Comparison of ENCODE assay signal across 21 cellular contexts in genomic region chr1:172663726-172664125, GRCh38. TPM values are rescaled to one million over a fixed set of nuclear protein-coding genes. Genes with fewer than 3 reads are reported as not detected.
DNase-seq lines count a peak whose midpoint lies in the region; ATAC-seq and TF ChIP-seq lines count a peak whose summit lies in the region.
"Had no signal": no experiment of that assay in that cellular context is flagged by ENCODE, and none has a peak within 500 bp of the region (broad histone marks: within the 10 kb centered on the region; RNA-seq: fewer than 3 reads in every experiment).

No MANE protein-coding gene starts in this region.

- H2BK5ac ChIP-seq in mesenchymal stem cell (ENCODE audit: low read depth, low read length, poor library complexity, severe bottlenecking) = no peak overlapping the region

- no peak overlapping the region for H2BK120ac ChIP-seq in mesenchymal stem cell (ENCODE audit: low read depth, low read length)

- H3K18ac ChIP-seq in mesenchymal stem cell (ENCODE audit: low read depth in 1 of 2, low read length in 2 of 2) = no peak overlapping the region

- H3K9ac ChIP-seq in HCT116 (ENCODE audit: low read length) = no peak overlapping the region
- H3K9ac ChIP-seq in mesenchymal stem cell (ENCODE audit: low read length) = no peak overlapping the region
- H3K9ac ChIP-seq: parathyroid adenoma had no signal

- TF ChIP-seq CTCF in HCT116 (IDR thresholded peaks at IDR 0.05 in 2 of 3, conservative IDR thresholded peaks at IDR 0.05 in 1 of 3; ENCODE audit: borderline replicate concordance in 1 of 3, insufficient read depth in 1 of 3, low read depth in 2 of 3, low read length in 2 of 3) = no peak

- H2AFZ ChIP-seq in HCT116 (ENCODE audit: low read depth, low read length, poor library complexity, severe bottlenecking) (no peak overlapping the region), mesenchymal stem cell (ENCODE audit: low read depth, low read length) (no peak overlapping the region)
- H2AFZ ChIP-seq: parathyroid adenoma had no signal

- no peaks in the 10 kb centered on the region for H3K9me2 ChIP-seq in HCT116 (ENCODE audit: insufficient read depth)

- DNase-seq in activated CD4-positive, alpha-beta T cell treated with anti-CD3 and anti-CD28 coated beads for 36 hours = no peak
- no peak for DNase-seq in activated CD4-positive, alpha-beta T cell treated with anti-CD3 and anti-CD28 coated beads for 1 hour
- DNase-seq in HCT116 (ENCODE audit: low read depth, low spot score) (no peak), mesenchymal stem cell (no peak), NCI-H2196 treated with DMSO at 0.1 percent for 48 hours (lab: John Stamatoyannopoulos, UW; ENCODE audit: unreplicated experiment) (no peak), NCI-H526 (lab: John Stamatoyannopoulos, UW) (no peak)
- no peak for DNase-seq in activated T-helper 2 cell treated with anti-CD3 and anti-CD28 coated beads, Interferon-gamma antibody, Interleukin-2, Interleukin-4, amounts not matched to agents 10 μg/mL and 5 μg/mL and 100 μg/mL, durations not matched to agents 14 hours and 24 hours and 36 hours (ENCODE audit: low spot score)
- DNase-seq: anterior cingulate cortex, DND-41, MV-4-11, NCI-H748 treated with DMSO at 0.1 percent for 48 hours, upper lobe of left lung had no signal

- H3K36me3 ChIP-seq in HCT116 (ENCODE audit: control insufficient read depth in 1 of 2, insufficient read depth in 2 of 2, low read length in 2 of 2) (no peaks in the 10 kb centered on the region), mesenchymal stem cell (ENCODE audit: control insufficient read depth in 1 of 2, insufficient read depth in 2 of 2, low read depth in 1 of 2, low read length in 2 of 2) (no peaks in the 10 kb centered on the region)
- H3K36me3 ChIP-seq: upper lobe of left lung had no signal

- CTCF ChIA-PET in activated CD4-positive, alpha-beta T cell treated with anti-CD3 and anti-CD28 coated beads for 36 hours (lab: Charles Lee) = interaction anchor here (0.9 to 1.4 kb wide), 6 partner anchors 14 to 61 kb away, joined by 3 read pairs; no protein-coding TSS in a partner anchor
- CTCF ChIA-PET in HCT116 (lab: Charles Lee) = no interaction called here

- no peak overlapping the region for H2BK15ac ChIP-seq in mesenchymal stem cell (ENCODE audit: low read depth, poor library complexity, severe bottlenecking)

- H3K36me3 Mint-ChIP-seq in activated CD4-positive, alpha-beta T cell treated with anti-CD3 and anti-CD28 coated beads for 36 hours (ENCODE audit: low read depth) = peaks cover 63% of the 10 kb centered on the region
- peaks cover 92% of the 10 kb centered on the region for H3K36me3 Mint-ChIP-seq in activated T-helper 2 cell treated with anti-CD3 and anti-CD28 coated beads, Interferon-gamma antibody, Interleukin-2, Interleukin-4, amounts not matched to agents 10 μg/mL and 5 μg/mL and 100 μg/mL, durations not matched to agents 14 hours and 24 hours and 36 hours (ENCODE audit: low read depth)
- H3K36me3 Mint-ChIP-seq: WTC11 had no signal

- RAD21 ChIA-PET in HCT116 (lab: Charles Lee; ENCODE audit: low non-redundant PET in 1 of 2, low total read pairs in 2 of 2, uncharacterized antibody in 2 of 2, unreplicated experiment in 2 of 2) = no interaction called here

- H3K4me2 ChIP-seq in HCT116 (ENCODE audit: low read length) (no peak overlapping the region), mesenchymal stem cell (ENCODE audit: low read length, poor library complexity, severe bottlenecking) (no peak overlapping the region)

- H3K23ac ChIP-seq in mesenchymal stem cell (ENCODE audit: low read length in 2 of 2) = no peak overlapping the region

- peaks cover 76% of the 10 kb centered on the region for H3K4me1 Mint-ChIP-seq in activated CD4-positive, alpha-beta T cell treated with anti-CD3 and anti-CD28 coated beads for 36 hours
- peaks cover 76% of the 10 kb centered on the region for H3K4me1 Mint-ChIP-seq in activated T-helper 2 cell treated with anti-CD3 and anti-CD28 coated beads, Interferon-gamma antibody, Interleukin-2, Interleukin-4, amounts not matched to agents 10 μg/mL and 5 μg/mL and 100 μg/mL, durations not matched to agents 14 hours and 24 hours and 36 hours (ENCODE audit: low read depth)
- H3K4me1 Mint-ChIP-seq: WTC11 had no signal

- H4K8ac ChIP-seq in mesenchymal stem cell (ENCODE audit: low read length) = no peak overlapping the region

- H2BK12ac ChIP-seq in mesenchymal stem cell (ENCODE audit: low read length in 2 of 2) = no peak overlapping the region

- peaks cover 0 to 5% of the 10 kb centered on the region in 2 experiments; a peak in 2 of 4 replicates for H3K4me1 ChIP-seq in HCT116 (ENCODE audit: control insufficient read depth in 1 of 2, insufficient read depth in 2 of 2, low read length in 2 of 2)
- no peaks in the 10 kb centered on the region for H3K4me1 ChIP-seq in mesenchymal stem cell (ENCODE audit: control insufficient read depth, insufficient read depth, low read depth, low read length)
- H3K4me1 ChIP-seq: parathyroid adenoma had no signal

- no peaks in the 10 kb centered on the region for H3K79me1 ChIP-seq in mesenchymal stem cell (replicated peaks; ENCODE audit: low read length, poor library complexity, severe bottlenecking)

- intact Hi-C loops in activated CD4-positive, alpha-beta T cell treated with anti-CD3 and anti-CD28 coated beads for 36 hours (cut with DNase I, micrococcal nuclease) = loop anchor here (2.0 to 10.0 kb wide), 6 partner anchors 35 to 305 kb away; partner anchors contain the start of gene SUCO (in 2 of the 2)
- intact Hi-C loops in HCT116 (cut with micrococcal nuclease) = no loop called here
- intact Hi-C loops in activated T-helper 2 cell treated with anti-CD3 and anti-CD28 coated beads, Interferon-gamma antibody, Interleukin-2, Interleukin-4, amounts not matched to agents 10 μg/mL and 5 μg/mL and 100 μg/mL, durations not matched to agents 14 hours and 24 hours and 36 hours (cut with micrococcal nuclease) = loop anchor here (2.0 to 10.0 kb wide), 4 partner anchors 55 to 1201 kb away; partner anchors contain the start of genes GAS5, SUCO and ZBTB37

- H3K14ac ChIP-seq in mesenchymal stem cell (ENCODE audit: low read length in 2 of 2) = no peak overlapping the region

- H3K79me2 ChIP-seq in HCT116 (ENCODE audit: insufficient read depth, low read length) = no peaks in the 10 kb centered on the region
- H3K79me2 ChIP-seq: parathyroid adenoma had no signal

- H2AK5ac ChIP-seq in mesenchymal stem cell (ENCODE audit: low read length, severe bottlenecking) = peak overlapping the region; percentile 13

- no peaks in the 10 kb centered on the region for H4K20me1 ChIP-seq in HCT116 (ENCODE audit: insufficient read depth)

- peak overlapping the region; percentile 57 for H3K27ac Mint-ChIP-seq in activated CD4-positive, alpha-beta T cell treated with anti-CD3 and anti-CD28 coated beads for 36 hours
- peak overlapping the region; percentile 94 for H3K27ac Mint-ChIP-seq in activated T-helper 2 cell treated with anti-CD3 and anti-CD28 coated beads, Interferon-gamma antibody, Interleukin-2, Interleukin-4, amounts not matched to agents 10 μg/mL and 5 μg/mL and 100 μg/mL, durations not matched to agents 14 hours and 24 hours and 36 hours
- H3K27ac Mint-ChIP-seq: WTC11 had no signal

- no peaks in the 10 kb centered on the region for H3K27me3 ChIP-seq in HCT116 (ENCODE audit: insufficient read depth, low read length)
- no peaks in the 10 kb centered on the region for H3K27me3 ChIP-seq in mesenchymal stem cell (ENCODE audit: control insufficient read depth in 1 of 2, insufficient read depth in 1 of 2, low read length in 2 of 2)
- H3K27me3 ChIP-seq: upper lobe of left lung had no signal

- no peak overlapping the region for H4K91ac ChIP-seq in mesenchymal stem cell (ENCODE audit: low read length)

- no peaks in the 10 kb centered on the region for H3K9me3 ChIP-seq in HCT116 (ENCODE audit: control insufficient read depth in 1 of 2, insufficient read depth in 1 of 2, low read depth in 1 of 2, low read length in 2 of 2)
- H3K9me3 ChIP-seq in mesenchymal stem cell (ENCODE audit: control insufficient read depth, low read length) = no peaks in the 10 kb centered on the region
- H3K9me3 ChIP-seq: upper lobe of left lung had no signal

- BruUV-seq in HCT116 (replicated peaks; lab: Mats Ljungman, UMichigan) = no TSS peak

- H3K4me3 ChIP-seq in HCT116 (replicated peaks in 1 of 2; ENCODE audit: low read depth in 1 of 2, low read length in 2 of 2) (no peak overlapping the region), mesenchymal stem cell (ENCODE audit: insufficient read depth in 1 of 2, low read depth in 1 of 2, low read length in 2 of 2) (no peak overlapping the region)
- H3K4me3 ChIP-seq: coronary artery, upper lobe of left lung had no signal

- H3K27ac ChIP-seq in HCT116 (ENCODE audit: low read depth, low read length) = no peak overlapping the region
- H3K27ac ChIP-seq in mesenchymal stem cell (ENCODE audit: low read length, poor library complexity, severe bottlenecking) = no peak overlapping the region
- H3K27ac ChIP-seq: coronary artery, parathyroid adenoma, upper lobe of left lung had no signal

- no peak for TF ChIP-seq POLR2A in HCT116 (IDR thresholded peaks at IDR 0.05; ENCODE audit: borderline replicate concordance, extremely low read depth, insufficient read depth, insufficient read length)

- no peak for TF ChIP-seq RAD21 in HCT116 (IDR thresholded peaks at IDR 0.05; ENCODE audit: low read depth)

- 93% methylated on average over 2 of the region's 3 CpGs for WGBS in mesenchymal stem cell

- peaks cover 7% of the 10 kb centered on the region for H3K9me3 Mint-ChIP-seq in activated CD4-positive, alpha-beta T cell treated with anti-CD3 and anti-CD28 coated beads for 36 hours (ENCODE audit: low read depth)
- peaks cover 8% of the 10 kb centered on the region for H3K9me3 Mint-ChIP-seq in activated T-helper 2 cell treated with anti-CD3 and anti-CD28 coated beads, Interferon-gamma antibody, Interleukin-2, Interleukin-4, amounts not matched to agents 10 μg/mL and 5 μg/mL and 100 μg/mL, durations not matched to agents 14 hours and 24 hours and 36 hours
- H3K9me3 Mint-ChIP-seq: WTC11 had no signal

- POLR2A ChIA-PET in activated CD4-positive, alpha-beta T cell treated with anti-CD3 and anti-CD28 coated beads for 36 hours (lab: Charles Lee) = no interaction called here
- POLR2A ChIA-PET in HCT116 (lab: Charles Lee) = no interaction called here

- peak overlapping the region; percentile 78 for H3K4me3 Mint-ChIP-seq in activated CD4-positive, alpha-beta T cell treated with anti-CD3 and anti-CD28 coated beads for 36 hours
- peak overlapping the region; percentile 90 for H3K4me3 Mint-ChIP-seq in activated T-helper 2 cell treated with anti-CD3 and anti-CD28 coated beads, Interferon-gamma antibody, Interleukin-2, Interleukin-4, amounts not matched to agents 10 μg/mL and 5 μg/mL and 100 μg/mL, durations not matched to agents 14 hours and 24 hours and 36 hours (ENCODE audit: low read depth)
- H3K4me3 Mint-ChIP-seq: WTC11 had no signal

- no peak overlapping the region for H3K4ac ChIP-seq in mesenchymal stem cell (ENCODE audit: low read depth in 1 of 2, low read length in 2 of 2)

- no peak for ATAC-seq in activated CD4-positive, alpha-beta T cell treated with anti-CD3 and anti-CD28 coated beads for 36 hours
- no peak for ATAC-seq in HCT116
- no peak for ATAC-seq in HG03135 (IDR thresholded peaks at IDR 0.05; ENCODE audit: unreplicated experiment)
- ATAC-seq: HepG2, Panc1, WTC11 had no signal

- peaks cover 20% of the 10 kb centered on the region for H3K27me3 Mint-ChIP-seq in activated CD4-positive, alpha-beta T cell treated with anti-CD3 and anti-CD28 coated beads for 36 hours
- no peaks in the 10 kb centered on the region for H3K27me3 Mint-ChIP-seq in activated T-helper 2 cell treated with anti-CD3 and anti-CD28 coated beads, Interferon-gamma antibody, Interleukin-2, Interleukin-4, amounts not matched to agents 10 μg/mL and 5 μg/mL and 100 μg/mL, durations not matched to agents 14 hours and 24 hours and 36 hours (ENCODE audit: low read depth)

RNA-seq across cellular contexts. Expression of gene FASLG, which starts 4.8 kb away (rescaled TPM):
- 1 to 10 TPM; 3.6 to 4.0 TPM for total RNA-seq in activated CD4-positive, alpha-beta T cell treated with anti-CD3 and anti-CD28 coated beads for 36 hours
- total RNA-seq in HCT116 (2021; ENCODE audit: unreplicated experiment) = not detected
- polyA plus RNA-seq in HCT116 (2012) = not detected in 2 replicates
- total RNA-seq in activated T-helper 2 cell treated with anti-CD3 and anti-CD28 coated beads, Interferon-gamma antibody, Interleukin-2, Interleukin-4, amounts not matched to agents 10 μg/mL and 5 μg/mL and 100 μg/mL, durations not matched to agents 14 hours and 24 hours and 36 hours = 22.5 and 23.7 TPM in 2 replicates
- polyA plus RNA-seq in mesenchymal stem cell (2013, experiment 1 of 2) = not detected
- polyA plus RNA-seq in mesenchymal stem cell (2013, experiment 2 of 2) = not detected
- total RNA-seq: A673, endothelial cell of umbilical vein, HepG2, myocyte, WTC11 had no signal
- polyA plus RNA-seq: endothelial cell of umbilical vein had no signal
